Comparison of ENCODE assay signal across 8 cellular contexts in the genomic region with DNA sequence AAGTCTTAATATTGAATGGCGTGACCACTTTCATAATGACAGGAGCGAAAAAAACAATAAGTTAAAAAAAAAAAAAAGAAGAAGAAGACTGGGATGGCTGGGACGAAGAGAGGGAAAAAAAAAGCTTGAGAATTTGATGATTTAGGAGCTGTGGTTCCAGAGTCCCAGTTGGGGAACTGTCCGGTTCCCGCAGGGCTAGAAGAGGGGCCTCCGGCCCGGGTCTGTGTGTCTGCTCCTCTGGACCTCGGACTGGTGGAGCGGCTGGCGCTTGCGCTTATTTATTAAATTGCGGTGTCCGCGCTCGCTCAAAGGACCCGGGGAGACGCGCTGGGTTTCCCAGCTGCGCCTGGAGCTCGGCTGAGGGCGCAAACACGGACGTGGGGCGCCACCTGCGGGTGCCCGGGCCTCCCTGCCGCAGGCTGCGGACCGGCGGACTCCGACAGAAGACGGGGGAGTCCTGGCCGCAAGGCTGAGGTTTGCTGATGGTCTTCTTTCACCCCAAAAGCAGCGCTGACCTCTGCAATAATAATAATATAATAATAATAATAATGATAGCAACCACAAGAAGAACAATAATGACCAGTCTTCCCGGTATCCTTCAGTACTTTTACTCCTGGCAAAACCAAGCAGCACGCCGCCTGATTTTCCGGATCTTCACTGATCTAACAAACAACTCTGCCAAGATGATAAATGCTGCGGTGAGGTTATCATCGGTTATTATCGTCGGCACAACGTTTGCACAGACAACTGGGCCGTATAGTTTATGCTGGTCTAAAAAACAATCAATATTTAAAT. TPM values are rescaled to one million over a fixed set of nuclear protein-coding genes. Genes with fewer than 3 reads are reported as not detected.
DNase-seq lines count a peak whose midpoint lies in the region; ATAC-seq and TF ChIP-seq lines count a peak whose summit lies in the region.

A gene (minus strand): TSS at position 251 of the 795 bp plus-strand sequence. CDS start 2,182 bp downstream, outside the sequence.

- H3K27ac Mint-ChIP-seq in CD8-positive, alpha-beta T cell: no peak within 1 kb of the TSS
- H3K27ac Mint-ChIP-seq in activated naive CD8-positive, alpha-beta T cell treated with anti-CD3 and anti-CD28 coated beads, Interleukin-2, amount 50 U/mL, for 24 hours: no peak within 1 kb of the TSS

- no peaks in the 10 kb centered on the region for H3K9me3 Mint-ChIP-seq in CD8-positive, alpha-beta T cell
- H3K9me3 Mint-ChIP-seq in activated naive CD8-positive, alpha-beta T cell treated with anti-CD3 and anti-CD28 coated beads, Interleukin-2, amount 50 U/mL, for 24 hours: no peaks in the 10 kb centered on the region

- no peak within 1 kb of the TSS for H3K4me3 ChIP-seq in CD8-positive, alpha-beta T cell (ENCODE audit: low read depth, low read length)
- H3K4me3 ChIP-seq in skeletal muscle cell (ENCODE audit: low read depth, low read length): peak within 1 kb of the TSS; percentile 21

- POLR2A ChIA-PET in CD8-positive, alpha-beta T cell (lab: Charles Lee): no interaction called here

- H3K9me3 ChIP-seq in CD8-positive, alpha-beta T cell (ENCODE audit: low read length): no peaks in the 10 kb centered on the region

- peak in 1 of 7 experiments; percentile 20 for DNase-seq in CD8-positive, alpha-beta T cell
- DNase-seq in NCI-H2227 (lab: John Stamatoyannopoulos, UW; ENCODE audit: unreplicated experiment): peak; percentile 63
- peak; percentile 66 for DNase-seq in activated naive CD8-positive, alpha-beta T cell treated with anti-CD3 and anti-CD28 coated beads, Interleukin-2, amount 50 U/mL, for 24 hours
- peak; percentile 43 for DNase-seq in hepatic stellate cell (ENCODE audit: low spot score)
- DNase-seq in skeletal muscle cell (ENCODE audit: low read depth): peak; percentile 7
- no peak for DNase-seq in mesenteric fat pad (ENCODE audit: low spot score)

- no peaks in the 10 kb centered on the region for H3K27me3 ChIP-seq in CD8-positive, alpha-beta T cell (ENCODE audit: insufficient read depth, low read length)

- peak within 1 kb of the TSS; percentile 26 for H3K4me3 Mint-ChIP-seq in CD8-positive, alpha-beta T cell
- peak within 1 kb of the TSS; percentile 6 for H3K4me3 Mint-ChIP-seq in activated naive CD8-positive, alpha-beta T cell treated with anti-CD3 and anti-CD28 coated beads, Interleukin-2, amount 50 U/mL, for 24 hours

- H3K27me3 Mint-ChIP-seq in CD8-positive, alpha-beta T cell (ENCODE audit: low read depth): peaks cover 27% of the 10 kb centered on the region
- H3K27me3 Mint-ChIP-seq in activated naive CD8-positive, alpha-beta T cell treated with anti-CD3 and anti-CD28 coated beads, Interleukin-2, amount 50 U/mL, for 24 hours: peaks cover 35% of the 10 kb centered on the region

- ATAC-seq in CD8-positive, alpha-beta T cell: no peak
- ATAC-seq in GM18873 (IDR thresholded peaks at IDR 0.05; ENCODE audit: low FRiP score, unreplicated experiment) (peak; percentile 71), HG03108 (IDR thresholded peaks at IDR 0.05; ENCODE audit: unreplicated experiment) (peak; percentile 88)
- ATAC-seq in activated naive CD8-positive, alpha-beta T cell treated with anti-CD3 and anti-CD28 coated beads, Interleukin-2, amount 50 U/mL, for 24 hours: peak; percentile 67

- no peaks in the 10 kb centered on the region for H3K4me1 ChIP-seq in CD8-positive, alpha-beta T cell (ENCODE audit: insufficient read depth, low read length)

- H3K36me3 ChIP-seq in CD8-positive, alpha-beta T cell (ENCODE audit: insufficient read depth, low read length): no peaks in the 10 kb centered on the region

- intact Hi-C loops in CD8-positive, alpha-beta T cell (cut with DNase I, micrococcal nuclease): no loop called here

- H3K27ac ChIP-seq in CD8-positive, alpha-beta T cell (ENCODE audit: low read depth, low read length): no peak within 1 kb of the TSS

- TF ChIP-seq CTCF in CD8-positive, alpha-beta T cell (IDR thresholded peaks at IDR 0.05): no peak

- CTCF ChIA-PET in CD8-positive, alpha-beta T cell (lab: Charles Lee): no interaction called here

- H3K36me3 Mint-ChIP-seq in CD8-positive, alpha-beta T cell: no peaks in the 10 kb centered on the region
- H3K36me3 Mint-ChIP-seq in activated naive CD8-positive, alpha-beta T cell treated with anti-CD3 and anti-CD28 coated beads, Interleukin-2, amount 50 U/mL, for 24 hours (ENCODE audit: low read depth): no peaks in the 10 kb centered on the region

- peaks cover 13% of the 10 kb centered on the region for H3K4me1 Mint-ChIP-seq in CD8-positive, alpha-beta T cell (ENCODE audit: low read depth)
- peaks cover 2% of the 10 kb centered on the region for H3K4me1 Mint-ChIP-seq in activated naive CD8-positive, alpha-beta T cell treated with anti-CD3 and anti-CD28 coated beads, Interleukin-2, amount 50 U/mL, for 24 hours

RNA-seq across cellular contexts. Expression of the gene that starts here (rescaled TPM):
- not detected for total RNA-seq in CD8-positive, alpha-beta T cell
- total RNA-seq in mesenteric fat pad: not detected
